8 cellular contexts compared by ENCODE assay signal in the genomic region with DNA sequence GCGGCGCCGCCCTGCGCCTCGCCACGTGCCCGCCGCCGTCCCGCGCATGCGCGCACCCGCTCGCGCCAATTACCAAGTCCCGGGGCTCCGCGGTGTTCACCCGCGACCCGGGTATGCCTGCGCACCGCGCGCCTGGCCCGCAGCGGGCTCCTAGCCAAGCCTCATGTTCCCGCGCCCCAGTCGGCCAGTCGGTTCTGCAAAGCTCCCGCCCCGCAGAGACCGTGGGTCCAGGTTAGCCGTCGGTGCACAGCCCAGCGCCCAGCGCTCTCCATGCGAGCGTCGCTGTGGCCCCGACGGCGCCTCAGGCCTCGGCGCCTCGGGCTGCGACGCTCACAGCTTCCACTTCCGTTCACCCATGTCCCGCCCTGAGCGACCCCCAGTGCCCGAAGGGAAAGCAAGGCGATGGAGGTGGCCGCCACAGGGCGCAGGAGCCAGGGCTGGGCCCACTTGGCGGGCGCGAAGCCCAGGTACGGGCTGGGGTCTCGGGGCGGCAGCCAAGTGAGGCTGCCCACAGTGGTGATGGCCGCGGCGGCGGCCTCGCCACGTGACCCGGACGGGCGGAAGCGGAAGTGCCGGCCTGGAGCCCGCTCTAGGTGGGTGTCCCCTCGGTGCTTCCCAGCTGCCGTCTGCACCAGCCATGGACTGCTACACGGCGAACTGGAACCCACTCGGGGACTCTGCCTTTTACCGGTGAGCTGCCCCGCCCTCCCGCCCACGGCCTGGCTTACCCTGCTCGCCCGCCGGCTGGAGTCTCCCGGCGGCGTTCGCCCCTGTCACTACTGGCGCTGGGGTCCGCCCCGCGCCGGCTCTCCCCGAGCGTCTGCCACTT. TPM values are rescaled to one million over a fixed set of nuclear protein-coding genes. Genes with fewer than 3 reads are reported as not detected.
A peak's percentile ranks its signal among the peaks of the same experiment; 100 is the strongest.
DNase-seq lines count a peak whose midpoint lies in the region; ATAC-seq and TF ChIP-seq lines count a peak whose summit lies in the region.

TSS of gene PCED1A (minus strand) at position 518 of the 829 bp plus-strand sequence. CDS start 743 bp downstream, outside the sequence.
TSS of gene VPS16 (plus strand) at position 608 of the 829 bp plus-strand sequence. CDS start at position 638, 30 bp downstream.

- peak; percentile 93 for ATAC-seq in GM21576 (IDR thresholded peaks at IDR 0.05; ENCODE audit: unreplicated experiment)
- peak; percentile 97 to 98 for ATAC-seq in natural killer cell treated with Interleukin-12 subunit alpha and Interleukin-12 subunit beta and Interleukin-15 and Interleukin-18, amount 100 ng/mL, for 72 hours
- peak; percentile 98 for ATAC-seq in stimulated activated naive CD8-positive, alpha-beta T cell treated with anti-CD3 and anti-CD28 coated beads, Interleukin-15, Interleukin-2, amounts not matched to agents 100 U/mL and 50 U/mL, for 24 hours

- H3K27me3 Mint-ChIP-seq in natural killer cell treated with Interleukin-12 subunit alpha and Interleukin-12 subunit beta and Interleukin-15 and Interleukin-18, amount 100 ng/mL, for 72 hours = no peaks in the 10 kb centered on the region

- peaks cover 30% of the 10 kb centered on the region for H3K36me3 Mint-ChIP-seq in natural killer cell treated with Interleukin-12 subunit alpha and Interleukin-12 subunit beta and Interleukin-15 and Interleukin-18, amount 100 ng/mL, for 72 hours

- no peak for TF ChIP-seq RAD21 in Ishikawa (IDR thresholded peaks at IDR 0.05; ENCODE audit: low read depth)

- H3K9me3 Mint-ChIP-seq in natural killer cell treated with Interleukin-12 subunit alpha and Interleukin-12 subunit beta and Interleukin-15 and Interleukin-18, amount 100 ng/mL, for 72 hours = no peaks in the 10 kb centered on the region

- peak within 1 kb of the TSS; percentile 89 to 92 for H3K27ac Mint-ChIP-seq in natural killer cell treated with Interleukin-12 subunit alpha and Interleukin-12 subunit beta and Interleukin-15 and Interleukin-18, amount 100 ng/mL, for 72 hours

- DNase-seq in DMS53 (lab: John Stamatoyannopoulos, UW) (peak; percentile 95), RPMI8226 (peak; percentile 92), fibroblast of peridontal ligament (ENCODE audit: extremely low read depth) (peak; percentile 75)
- peak; percentile 77 to 83 for DNase-seq in activated T-helper 1 cell treated with anti-CD3 and anti-CD28 coated beads, Interleukin-2, amount 50 U/mL, for 16 hours (ENCODE audit: low read depth in 1 of 2, low spot score in 1 of 2)
- peak; percentile 92 for DNase-seq in natural killer cell treated with Interleukin-12 subunit alpha and Interleukin-12 subunit beta and Interleukin-15 and Interleukin-18, amount 100 ng/mL, for 72 hours (ENCODE audit: low spot score)
- peak; percentile 92 for DNase-seq in stimulated activated naive CD8-positive, alpha-beta T cell treated with anti-CD3 and anti-CD28 coated beads, Interleukin-15, Interleukin-2, amounts not matched to agents 100 U/mL and 50 U/mL, for 24 hours

- H3K4me1 Mint-ChIP-seq in natural killer cell treated with Interleukin-12 subunit alpha and Interleukin-12 subunit beta and Interleukin-15 and Interleukin-18, amount 100 ng/mL, for 72 hours (ENCODE audit: low read depth in 2 of 2) = peaks cover 35 to 55% of the 10 kb centered on the region in 2 donors

- H3K4me3 Mint-ChIP-seq in natural killer cell treated with Interleukin-12 subunit alpha and Interleukin-12 subunit beta and Interleukin-15 and Interleukin-18, amount 100 ng/mL, for 72 hours = peak within 1 kb of the TSS; percentile 91

- TF ChIP-seq EP300 in Ishikawa (IDR thresholded peaks at IDR 0.05; ENCODE audit: borderline replicate concordance) = 0 out of 2 replicates have a peak, but pooled peaks have one; percentile 12

TF ChIP-seq in Ishikawa, 13 proteins besides CTCF, POLR2A, EP300 and RAD21:
- TF ChIP-seq YY1 (IDR thresholded peaks at IDR 0.05; ENCODE audit: low read depth) (peak; percentile 99), ZBTB7A (IDR thresholded peaks at IDR 0.05; ENCODE audit: low read depth) (no peak), NFIC (IDR thresholded peaks at IDR 0.05) (0 out of 2 replicates have a peak, but pooled peaks have one; percentile 26), TAF1 (IDR thresholded peaks at IDR 0.05; ENCODE audit: low read depth) (peak; percentile 83), CEBPB (IDR thresholded peaks at IDR 0.05) (no peak), REST (IDR thresholded peaks at IDR 0.05; ENCODE audit: low read depth) (no peak), EGR1 (IDR thresholded peaks at IDR 0.05) (no peak; the same call in 1 of the 2 replicates), CREB1 (IDR thresholded peaks at IDR 0.05; ENCODE audit: low read depth) (no peak), FOXM1 (IDR thresholded peaks at IDR 0.05; ENCODE audit: borderline replicate concordance, low read depth) (peak; percentile 27; the same call in 1 of the 2 replicates), TCF12 (IDR thresholded peaks at IDR 0.05; ENCODE audit: low read depth) (peak; percentile 51; the same call in 1 of the 2 replicates), TEAD4 (IDR thresholded peaks at IDR 0.05) (no peak)
- TF ChIP-seq, protein P1, sequence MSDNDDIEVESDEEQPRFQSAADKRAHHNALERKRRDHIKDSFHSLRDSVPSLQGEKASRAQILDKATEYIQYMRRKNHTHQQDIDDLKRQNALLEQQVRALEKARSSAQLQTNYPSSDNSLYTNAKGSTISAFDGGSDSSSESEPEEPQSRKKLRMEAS (IDR thresholded peaks at IDR 0.05) = peak; percentile 95
- TF ChIP-seq, protein P2, sequence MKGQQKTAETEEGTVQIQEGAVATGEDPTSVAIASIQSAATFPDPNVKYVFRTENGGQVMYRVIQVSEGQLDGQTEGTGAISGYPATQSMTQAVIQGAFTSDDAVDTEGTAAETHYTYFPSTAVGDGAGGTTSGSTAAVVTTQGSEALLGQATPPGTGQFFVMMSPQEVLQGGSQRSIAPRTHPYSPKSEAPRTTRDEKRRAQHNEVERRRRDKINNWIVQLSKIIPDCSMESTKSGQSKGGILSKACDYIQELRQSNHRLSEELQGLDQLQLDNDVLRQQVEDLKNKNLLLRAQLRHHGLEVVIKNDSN (IDR thresholded peaks at IDR 0.05) = peak; percentile 99

RNA-seq across cellular contexts. Expression of gene PCED1A, which starts in this region (rescaled TPM):
- total RNA-seq in natural killer cell treated with Interleukin-12 subunit alpha and Interleukin-12 subunit beta and Interleukin-15 and Interleukin-18, amount 100 ng/mL, for 72 hours = 10 to 100 TPM; 53.8 to 62.6 TPM

RNA-seq across cellular contexts. Expression of gene VPS16, which starts in this region (rescaled TPM):
- total RNA-seq in natural killer cell treated with Interleukin-12 subunit alpha and Interleukin-12 subunit beta and Interleukin-15 and Interleukin-18, amount 100 ng/mL, for 72 hours = 100 to 1,000 TPM in 1 of 2 donors, 10 to 100 TPM in 1; 88.0 to 101 TPM

Comparison
In these comparisons a context has a peak if more than half of its experiments do, and no peak if none do; other contexts are left out.
1. Peak in every context shown above with its lines: DNase-seq and ATAC-seq.